In the genomic region with DNA sequence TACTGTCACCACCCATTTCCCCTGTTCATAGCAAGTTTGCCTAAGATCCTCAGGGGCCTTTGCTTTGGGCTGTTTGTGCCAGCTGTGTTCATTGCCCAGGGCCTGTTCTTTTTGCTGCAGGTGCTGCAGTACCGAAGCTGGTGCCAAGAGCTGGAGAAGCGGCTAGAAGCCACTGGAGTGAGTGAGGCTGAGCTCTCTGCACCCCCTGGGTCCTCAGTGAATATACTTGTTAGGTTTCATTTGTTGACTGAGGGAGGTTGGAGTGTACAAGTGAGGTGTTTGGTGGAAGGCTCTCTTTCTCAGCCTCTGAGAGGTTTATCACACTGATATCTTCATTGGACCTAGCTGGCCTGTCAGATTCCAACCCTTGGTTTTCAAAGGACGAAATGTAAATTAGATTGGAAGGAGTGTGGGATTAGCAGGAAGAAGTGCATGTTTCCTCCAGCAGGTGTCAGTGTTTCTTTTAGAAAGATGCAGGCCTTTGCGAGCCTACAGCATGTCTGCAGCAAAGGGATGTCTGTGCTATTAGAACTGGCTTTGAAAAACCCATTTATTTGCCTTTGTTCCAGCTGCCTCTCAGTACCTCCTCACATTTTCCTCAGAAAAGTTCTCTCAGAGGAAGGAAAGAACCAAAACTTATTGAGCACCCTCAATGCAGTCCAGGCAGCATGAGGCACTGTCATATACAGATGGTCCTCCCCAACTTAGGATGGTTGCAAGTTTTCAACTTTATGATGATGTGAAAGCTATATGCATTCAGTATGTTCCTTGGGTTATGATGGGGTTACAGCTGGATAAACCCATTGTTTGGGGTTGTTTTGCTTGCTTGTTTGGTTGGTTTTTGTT, we compare ENCODE assay signal across 8 cellular contexts. TPM values are rescaled to one million over a fixed set of nuclear protein-coding genes. Genes with fewer than 3 reads are reported as not detected.
DNase-seq lines count a peak whose midpoint lies in the region; ATAC-seq and TF ChIP-seq lines count a peak whose summit lies in the region.

No MANE protein-coding gene starts in this region.

- no peak overlapping the region for H2AFZ ChIP-seq in OCI-LY1 (ENCODE audit: low read length)
- no peak overlapping the region for H2AFZ ChIP-seq in neural cell (ENCODE audit: low read depth, low read length)

- H3K9me3 ChIP-seq in OCI-LY1 (ENCODE audit: low read length): no peaks in the 10 kb centered on the region
- no peaks in the 10 kb centered on the region for H3K9me3 ChIP-seq in neural cell (ENCODE audit: low read length)
- H3K9me3 ChIP-seq in upper lobe of left lung: no peaks in the 10 kb centered on the region

- H3K79me2 ChIP-seq in OCI-LY1 (ENCODE audit: insufficient read depth, low read length) (no peaks in the 10 kb centered on the region), neural cell (replicated peaks; ENCODE audit: insufficient read depth, low read length) (no peaks in the 10 kb centered on the region)

- ATAC-seq in upper lobe of left lung (ENCODE audit: low FRiP score in 2 of 2) (peak in 1 of 2 donors; percentile 85), HG03196 (IDR thresholded peaks at IDR 0.05; ENCODE audit: unreplicated experiment) (no peak)

- H3K9ac ChIP-seq in OCI-LY1 (ENCODE audit: low read length): no peak overlapping the region
- H3K9ac ChIP-seq in neural cell (ENCODE audit: low read length): no peak overlapping the region

- peak; percentile 75 for TF ChIP-seq RAD21 in neural cell (conservative IDR thresholded peaks at IDR 0.05)

- peaks cover 61% of the 10 kb centered on the region; the same call in 1 of the 2 replicates for H3K36me3 ChIP-seq in OCI-LY1 (ENCODE audit: insufficient read depth, low read length)
- H3K36me3 ChIP-seq in neural cell (ENCODE audit: insufficient read depth, low read length): no peaks in the 10 kb centered on the region
- H3K36me3 ChIP-seq in upper lobe of left lung: peaks cover 0 to 54% (median 17%) of the 10 kb centered on the region in 4 donors

- H3K27ac ChIP-seq in OCI-LY1 (ENCODE audit: low read depth, low read length, poor library complexity, severe bottlenecking) (peak overlapping the region; percentile 12), neural cell (ENCODE audit: low read length) (no peak overlapping the region), upper lobe of left lung (no peak overlapping the region)

- H3F3A ChIP-seq in OCI-LY1 (ENCODE audit: insufficient read depth, low read length): no peaks in the 10 kb centered on the region
- H3F3A ChIP-seq in neural cell (ENCODE audit: insufficient read depth, low read length, poor library complexity, severe bottlenecking): no peaks in the 10 kb centered on the region

- DNase-seq in DMS 273 treated with DMSO at 0.1 percent for 48 hours (lab: John Stamatoyannopoulos, UW) (peak; percentile 58), HuH-7.5 (ENCODE audit: low spot score) (peak; percentile 59), activated T-cell treated with anti-CD3 and anti-CD28 coated beads for 4 hours (peak; percentile 48), fibroblast of mammary gland (ENCODE audit: low read depth) (peak; percentile 78), upper lobe of left lung (peak in 1 of 2 donors; percentile 44)

- TF ChIP-seq CTCF in OCI-LY1 (IDR thresholded peaks at IDR 0.05; ENCODE audit: low read length) (peak; percentile 95), fibroblast of mammary gland (conservative IDR thresholded peaks at IDR 0.05; ENCODE audit: control insufficient read depth, insufficient read depth, low read depth, low read length) (peak; percentile 86), neural cell (IDR thresholded peaks at IDR 0.05; ENCODE audit: poor library complexity, severe bottlenecking) (peak; percentile 88), upper lobe of left lung (IDR thresholded peaks at IDR 0.05) (peak; percentile 62 to 79 (median 71))

- TF ChIP-seq POLR2A in upper lobe of left lung (IDR thresholded peaks at IDR 0.05): no peak

- H3K9me2 ChIP-seq in OCI-LY1 (ENCODE audit: low read depth, low read length) (no peaks in the 10 kb centered on the region), neural cell (ENCODE audit: insufficient read depth, low read length) (no peaks in the 10 kb centered on the region)

- H4K20me1 ChIP-seq in OCI-LY1 (ENCODE audit: insufficient read depth, low read length): no peaks in the 10 kb centered on the region
- H4K20me1 ChIP-seq in neural cell (ENCODE audit: insufficient read depth): no peaks in the 10 kb centered on the region

- TF ChIP-seq EP300 in neural cell (conservative IDR thresholded peaks at IDR 0.05; ENCODE audit: poor library complexity, severe bottlenecking): no peak
- no peak for TF ChIP-seq EP300 in upper lobe of left lung (IDR thresholded peaks at IDR 0.05)

- WGBS in upper lobe of left lung, 2 donors: 53 to 59% methylated on average over 4 of the region's 4 CpGs

- H3K4me2 ChIP-seq in OCI-LY1 (ENCODE audit: low read length): no peak overlapping the region
- no peak overlapping the region for H3K4me2 ChIP-seq in neural cell (ENCODE audit: low read length)

- H3K27me3 ChIP-seq in OCI-LY1 (ENCODE audit: insufficient read depth, low read length): no peaks in the 10 kb centered on the region
- no peaks in the 10 kb centered on the region for H3K27me3 ChIP-seq in neural cell (ENCODE audit: insufficient read depth, low read depth, low read length)
- no peaks in the 10 kb centered on the region for H3K27me3 ChIP-seq in upper lobe of left lung

- H3K4me3 ChIP-seq in OCI-LY1 (ENCODE audit: low read depth, low read length, poor library complexity, severe bottlenecking) (no peak overlapping the region), fibroblast of mammary gland (ENCODE audit: control insufficient read depth, low read depth, low read length) (no peak overlapping the region), neural cell (ENCODE audit: low read length) (no peak overlapping the region), upper lobe of left lung (no peak overlapping the region)

- peaks cover 19% of the 10 kb centered on the region for H3K4me1 ChIP-seq in OCI-LY1 (ENCODE audit: insufficient read depth, low read length, severe bottlenecking)
- H3K4me1 ChIP-seq in upper lobe of left lung: peaks cover 0 to 2% (median 0%) of the 10 kb centered on the region in 4 donors

TF ChIP-seq in neural cell, 6 proteins besides CTCF, POLR2A, EP300 and RAD21:
- TF ChIP-seq MXI1 (conservative IDR thresholded peaks at IDR 0.05; ENCODE audit: poor library complexity, severe bottlenecking) (peak; percentile 41), TAF1 (IDR thresholded peaks at IDR 0.05; ENCODE audit: low read depth) (no peak), SMC3 (conservative IDR thresholded peaks at IDR 0.05; ENCODE audit: poor library complexity) (peak; percentile 74)

RNA-seq across cellular contexts. Expression of gene CEP250, which starts 8.3 kb away (rescaled TPM):
- 22.0 and 25.8 TPM in 2 replicates for polyA plus RNA-seq in neural cell
- polyA minus RNA-seq in neural cell: 61.6 and 71.0 TPM in 2 replicates
- 10 to 100 TPM; 15.4 to 66.6 (median 29.6) TPM for total RNA-seq in upper lobe of left lung

RNA-seq across cellular contexts. Expression of gene GDF5, which starts 25.6 kb away (rescaled TPM):
- polyA plus RNA-seq in neural cell: not detected in 2 replicates
- polyA minus RNA-seq in neural cell: 0.58 TPM in 1 of 2 replicates, not detected in the other
- total RNA-seq in upper lobe of left lung: 1 to 10 TPM in 2 of 6 donors, under 1 TPM in 3, not detected in 1; 0.14 to 1.9 (median 0.59) TPM

RNA-seq across cellular contexts. Expression of gene UQCC1, which starts 51.9 kb away (rescaled TPM):
- 33.2 and 33.7 TPM in 2 replicates for polyA plus RNA-seq in neural cell
- polyA minus RNA-seq in neural cell: 39.7 and 46.8 TPM in 2 replicates
- total RNA-seq in upper lobe of left lung: 10 to 100 TPM; 22.0 to 96.4 (median 42.9) TPM
